22 cellular contexts compared by ENCODE assay signal in the genomic region with DNA sequence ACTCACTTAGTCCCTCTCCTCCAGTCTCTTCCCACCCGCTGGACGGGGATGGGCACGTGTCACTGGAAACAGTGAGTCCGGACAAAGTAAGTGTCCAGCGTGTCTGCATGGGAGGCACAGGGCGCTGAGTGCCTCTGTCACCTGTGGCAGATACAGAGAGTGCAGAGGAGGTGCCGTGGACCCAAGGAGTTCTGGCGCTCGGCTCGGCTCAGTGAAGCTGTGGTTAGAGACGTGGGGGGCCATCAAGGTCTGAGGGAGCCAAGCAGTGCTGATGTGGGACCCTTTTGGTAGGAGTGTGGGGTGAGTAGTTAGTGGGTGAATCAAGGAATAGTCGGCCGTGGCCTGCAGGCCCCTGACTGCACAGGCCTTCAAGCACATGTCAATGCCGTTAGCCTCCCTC. TPM values are rescaled to one million over a fixed set of nuclear protein-coding genes. Genes with fewer than 3 reads are reported as not detected.
"Had no signal": no experiment of that assay in that cellular context is flagged by ENCODE, and none has a peak within 500 bp of the region (broad histone marks: within the 10 kb centered on the region; RNA-seq: fewer than 3 reads in every experiment).

No MANE protein-coding gene starts in this region.

- H3K27me3 ChIP-seq: gastrocnemius medialis, neutrophil, right atrium auricular region, sigmoid colon, testis, tibial artery had no signal

- H3K9me3 ChIP-seq: gastrocnemius medialis, neutrophil, prostate gland, right atrium auricular region, sigmoid colon, testis, tibial artery had no signal

- DNase-seq: cortex of kidney; effector memory CD8-positive, alpha-beta T cell; foreskin fibroblast; mesenchymal stem cell; midbrain; naive thymus-derived CD4-positive, alpha-beta T cell; sigmoid colon; stimulated activated CD4-positive, alpha-beta T cell treated with anti-CD3 and anti-CD28 coated beads, Interleukin-2, amount 100 ng/mL, for 24 hours; stimulated activated CD4-positive, alpha-beta T cell treated with anti-CD3 and anti-CD28 coated beads, Interleukin-4, amount 100 ng/mL, for 24 hours; stimulated activated naive CD8-positive, alpha-beta T cell treated with anti-CD3 and anti-CD28 coated beads, Interleukin-15, Interleukin-2, amounts not matched to agents 100 U/mL and 50 U/mL, for 24 hours; substantia nigra; testis had no signal

- H3K4me3 Mint-ChIP-seq: effector memory CD8-positive, alpha-beta T cell; naive thymus-derived CD4-positive, alpha-beta T cell; stimulated activated effector memory CD8-positive, alpha-beta T cell treated with anti-CD3 and anti-CD28 coated beads, Interleukin-12 subunit alpha, Interleukin-12 subunit beta, amount 100 ng/mL, for 72 hours; type B pancreatic cell had no signal

- H3K4me1 ChIP-seq: prostate gland, right atrium auricular region, testis had no signal

- H3K27ac ChIP-seq: gastrocnemius medialis, neutrophil, parathyroid adenoma, prostate gland, right atrium auricular region, sigmoid colon, testis, tibial artery had no signal

- ATAC-seq: effector memory CD8-positive, alpha-beta T cell; gastrocnemius medialis; left lobe of liver; naive thymus-derived CD4-positive, alpha-beta T cell; stimulated activated effector memory CD8-positive, alpha-beta T cell treated with anti-CD3 and anti-CD28 coated beads, Interleukin-12 subunit alpha, Interleukin-12 subunit beta, amount 100 ng/mL, for 72 hours; stimulated activated naive CD8-positive, alpha-beta T cell treated with anti-CD3 and anti-CD28 coated beads, Interleukin-15, Interleukin-2, amounts not matched to agents 100 U/mL and 50 U/mL, for 24 hours had no signal

- H3K9me3 Mint-ChIP-seq: effector memory CD8-positive, alpha-beta T cell; naive thymus-derived CD4-positive, alpha-beta T cell; stimulated activated effector memory CD8-positive, alpha-beta T cell treated with anti-CD3 and anti-CD28 coated beads, Interleukin-12 subunit alpha, Interleukin-12 subunit beta, amount 100 ng/mL, for 72 hours; type B pancreatic cell had no signal

- H3K9ac ChIP-seq: parathyroid adenoma had no signal

- H3K4me3 ChIP-seq: gastrocnemius medialis, prostate gland, right atrium auricular region, sigmoid colon, testis, tibial artery had no signal

- H3K27me3 Mint-ChIP-seq: effector memory CD8-positive, alpha-beta T cell; naive thymus-derived CD4-positive, alpha-beta T cell; type B pancreatic cell had no signal

- H2AFZ ChIP-seq: parathyroid adenoma had no signal

- H3K27ac Mint-ChIP-seq: effector memory CD8-positive, alpha-beta T cell; type B pancreatic cell had no signal

- H3K4me1 Mint-ChIP-seq: stimulated activated effector memory CD8-positive, alpha-beta T cell treated with anti-CD3 and anti-CD28 coated beads, Interleukin-12 subunit alpha, Interleukin-12 subunit beta, amount 100 ng/mL, for 72 hours had no signal

RNA-seq across cellular contexts. Expression of a gene that starts 40.1 kb away (rescaled TPM):
- total RNA-seq: right atrium auricular region had no signal
- polyA plus RNA-seq: keratinocyte; naive thymus-derived CD4-positive, alpha-beta T cell had no signal
